ENCODE assay signal across 9 cellular contexts in the genomic region with DNA sequence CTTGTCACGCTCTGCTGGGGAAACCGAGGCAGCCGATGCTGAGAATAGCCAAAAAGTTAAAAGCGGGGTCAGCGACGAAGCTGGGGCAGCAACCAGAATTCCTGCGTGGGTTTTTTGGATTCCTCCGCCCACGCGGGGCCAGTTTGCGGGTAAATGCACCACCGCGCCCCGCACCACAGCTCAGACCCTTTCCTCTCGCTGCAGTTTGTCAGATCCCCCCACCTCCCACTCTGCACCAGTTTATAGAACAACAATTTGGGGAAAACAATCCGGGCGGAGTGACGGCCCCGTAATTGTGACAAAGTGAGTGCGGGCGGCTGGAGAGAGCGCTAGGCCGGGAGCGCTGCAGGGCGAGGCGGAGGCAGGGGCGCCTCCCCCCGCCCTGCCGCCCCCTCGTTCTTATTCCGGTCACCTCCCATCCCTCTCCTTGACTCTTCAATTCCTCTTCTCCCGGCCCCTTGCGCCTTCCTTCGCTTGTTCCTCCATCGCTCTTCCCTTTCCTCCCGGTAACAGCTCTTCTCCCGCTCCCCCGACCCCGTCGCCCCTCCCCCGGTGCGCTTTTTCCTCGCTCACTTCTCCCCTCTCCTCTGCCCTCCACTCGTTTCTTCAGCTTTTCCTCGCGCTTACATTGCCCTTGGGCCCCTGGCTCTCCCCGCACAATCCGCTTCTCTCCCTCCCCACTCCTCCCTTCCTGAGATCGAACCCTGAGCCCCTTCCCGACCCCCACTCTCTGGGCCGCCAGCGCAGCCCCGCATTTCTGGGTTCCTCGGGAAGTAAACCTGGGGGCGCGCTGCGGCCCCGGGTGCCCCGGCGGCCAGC. TPM values are rescaled to one million over a fixed set of nuclear protein-coding genes. Genes with fewer than 3 reads are reported as not detected.
DNase-seq lines count a peak whose midpoint lies in the region; ATAC-seq, FAIRE-seq and TF ChIP-seq lines count a peak whose summit lies in the region.
"Had no signal": no experiment of that assay in that cellular context is flagged by ENCODE, and none has a peak within 500 bp of the region (broad histone marks: within the 10 kb centered on the region; RNA-seq: fewer than 3 reads in every experiment).

No MANE protein-coding gene starts in this region.

- FAIRE-seq in keratinocyte (lab: Jason Lieb, UNC) (no peak), kidney (lab: Jason Lieb, UNC) (no peak)
- FAIRE-seq: frontal cortex had no signal

- CTCF ChIA-PET in activated CD8-positive, alpha-beta memory T cell treated with anti-CD3 and anti-CD28 coated beads, Interleukin-2, amount 10 ng/mL, durations not matched to agents 7 days and 5 days (lab: Charles Lee), result interaction anchor here (1.0 to 5.2 kb wide), 19 partner anchors 9 to 279 kb away, joined by 3 to 92 read pairs (median 11); partner anchors contain the start of genes C1QL4, PRPH, SPATS2 and TROAP

- H3K9me3 Mint-ChIP-seq in activated CD8-positive, alpha-beta memory T cell treated with anti-CD3 and anti-CD28 coated beads, Interleukin-2, amount 10 ng/mL, durations not matched to agents 7 days and 5 days (ENCODE audit: low read depth), result no peaks in the 10 kb centered on the region

- no peak overlapping the region for H3K27ac Mint-ChIP-seq in activated CD8-positive, alpha-beta memory T cell treated with anti-CD3 and anti-CD28 coated beads, Interleukin-2, amount 10 ng/mL, durations not matched to agents 7 days and 5 days

- peak overlapping the region in 2 of 3 experiments; percentile 41 to 54 for H3K4me3 ChIP-seq in keratinocyte (ENCODE audit: control insufficient read depth in 2 of 3, extremely low read depth in 1 of 3, insufficient read depth in 2 of 3, low read depth in 1 of 3, low read length in 3 of 3)
- peak overlapping the region in 4 of 5 donors; percentile 36 to 59 (median 46) for H3K4me3 ChIP-seq in subcutaneous abdominal adipose tissue (ENCODE audit: low read depth in 1 of 5, low read length in 5 of 5)
- peak overlapping the region in 1 of 2 donors; percentile 45 for H3K4me3 ChIP-seq in kidney (ENCODE audit: low read length in 2 of 2)

- no peaks in the 10 kb centered on the region for H3K9me1 ChIP-seq in keratinocyte (ENCODE audit: control insufficient read depth, extremely low read depth, insufficient read depth, low read length)

- peak overlapping the region; percentile 63 for H3K4me2 ChIP-seq in keratinocyte (ENCODE audit: control insufficient read depth, extremely low read depth, insufficient read depth, low read depth, low read length)

- H3K27ac ChIP-seq in VCaP (peak overlapping the region; percentile 58), keratinocyte (ENCODE audit: control insufficient read depth, insufficient read depth, low read length) (no peak overlapping the region), subcutaneous abdominal adipose tissue (ENCODE audit: low read depth, low read length) (no peak overlapping the region), kidney (ENCODE audit: low read depth in 2 of 2, low read length in 2 of 2) (no peak overlapping the region)

- no peaks in the 10 kb centered on the region for H4K20me1 ChIP-seq in keratinocyte (ENCODE audit: control insufficient read depth, extremely low read depth, insufficient read depth, low read length)

- no peak for ATAC-seq in activated CD8-positive, alpha-beta memory T cell treated with anti-CD3 and anti-CD28 coated beads, Interleukin-2, amount 10 ng/mL, durations not matched to agents 7 days and 5 days
- no peak for ATAC-seq in HG03196 (IDR thresholded peaks at IDR 0.05; ENCODE audit: unreplicated experiment)

- intact Hi-C loops in kidney (cut with DNase I), result no loop called here

- H3K9ac ChIP-seq in keratinocyte (ENCODE audit: control insufficient read depth, extremely low read depth, insufficient read depth, low read length) (peak overlapping the region; percentile 26), subcutaneous abdominal adipose tissue (ENCODE audit: low read length in 5 of 5) (peak overlapping the region in 2 of 5 donors; percentile 1 to 30), kidney (ENCODE audit: low read length in 2 of 2) (no peak overlapping the region)

- H3K79me2 ChIP-seq in keratinocyte (ENCODE audit: control insufficient read depth, insufficient read depth, low read length), result no peaks in the 10 kb centered on the region

- no peak for DNase-seq in activated CD8-positive, alpha-beta memory T cell treated with anti-CD3 and anti-CD28 coated beads, Interleukin-2, amount 10 ng/mL, durations not matched to agents 7 days and 5 days
- no peak for DNase-seq in activated CD8-positive, alpha-beta memory T cell treated with anti-CD3 and anti-CD28 coated beads, Interleukin-2, amount 50 U/mL, for 4 hours
- DNase-seq in keratinocyte (ENCODE audit: low read depth, low spot score) (no peak), ecto neural progenitor cell (ENCODE audit: low spot score) (no peak), kidney (no peak)

- peak overlapping the region; percentile 42 for H2AFZ ChIP-seq in keratinocyte (ENCODE audit: control insufficient read depth, low read length)

- dilution Hi-C loops in keratinocyte (cut with MboI; ENCODE audit: extremely low pct_ligation_motif_present, low sequenced_read_pairs), result no loop called here

- H3K9me3 ChIP-seq in keratinocyte (ENCODE audit: control insufficient read depth, low read depth, low read length), result no peaks in the 10 kb centered on the region
- H3K9me3 ChIP-seq in subcutaneous abdominal adipose tissue (ENCODE audit: control insufficient read depth in 5 of 5, low read length in 5 of 5), result no peaks in the 10 kb centered on the region
- no peaks in the 10 kb centered on the region for H3K9me3 ChIP-seq in kidney (ENCODE audit: control insufficient read depth in 1 of 2, low read length in 2 of 2)

- H3K4me3 Mint-ChIP-seq in activated CD8-positive, alpha-beta memory T cell treated with anti-CD3 and anti-CD28 coated beads, Interleukin-2, amount 10 ng/mL, durations not matched to agents 7 days and 5 days, result peak overlapping the region; percentile 20

- H3K36me3 ChIP-seq in keratinocyte (ENCODE audit: control insufficient read depth in 2 of 2, extremely low read depth in 1 of 2, insufficient read depth in 2 of 2, low read length in 2 of 2), result no peaks in the 10 kb centered on the region
- no peaks in the 10 kb centered on the region for H3K36me3 ChIP-seq in subcutaneous abdominal adipose tissue (ENCODE audit: control insufficient read depth in 5 of 5, insufficient read depth in 5 of 5, low read length in 5 of 5)
- H3K36me3 ChIP-seq in kidney (ENCODE audit: control insufficient read depth in 1 of 2, insufficient read depth in 2 of 2, low read length in 2 of 2), result no peaks in the 10 kb centered on the region

- peaks cover 24% of the 10 kb centered on the region for H3K4me1 ChIP-seq in keratinocyte (ENCODE audit: control insufficient read depth, extremely low read depth, insufficient read depth, low read length)
- peaks cover 2 to 51% (median 48%) of the 10 kb centered on the region in 5 donors for H3K4me1 ChIP-seq in subcutaneous abdominal adipose tissue (ENCODE audit: control insufficient read depth in 5 of 5, insufficient read depth in 5 of 5, low read length in 5 of 5)
- H3K4me1 ChIP-seq in kidney (ENCODE audit: control insufficient read depth in 1 of 2, insufficient read depth in 1 of 2, low read depth in 1 of 2, low read length in 2 of 2), result peaks cover 25 to 38% of the 10 kb centered on the region in 2 donors

- no peaks in the 10 kb centered on the region for H3K36me3 Mint-ChIP-seq in activated CD8-positive, alpha-beta memory T cell treated with anti-CD3 and anti-CD28 coated beads, Interleukin-2, amount 10 ng/mL, durations not matched to agents 7 days and 5 days

- peaks cover 31% of the 10 kb centered on the region for H3K4me1 Mint-ChIP-seq in activated CD8-positive, alpha-beta memory T cell treated with anti-CD3 and anti-CD28 coated beads, Interleukin-2, amount 10 ng/mL, durations not matched to agents 7 days and 5 days

- TF ChIP-seq CTCF in VCaP (conservative IDR thresholded peaks at IDR 0.05) (no peak), keratinocyte (optimal IDR thresholded peaks at IDR 0.05 in 1 of 3, IDR thresholded peaks at IDR 0.05 in 1 of 3, conservative IDR thresholded peaks at IDR 0.05 in 1 of 3; ENCODE audit: extremely low read depth in 1 of 3, insufficient read depth in 2 of 3, low read length in 3 of 3) (no peak), kidney (IDR thresholded peaks at IDR 0.05; ENCODE audit: borderline replicate concordance, extremely low read depth, insufficient read depth) (no peak)

- peaks cover 81% of the 10 kb centered on the region for H3K27me3 ChIP-seq in keratinocyte (ENCODE audit: control insufficient read depth, extremely low read depth, insufficient read depth, low read length)
- peaks cover 41 to 75% (median 56%) of the 10 kb centered on the region in 5 donors for H3K27me3 ChIP-seq in subcutaneous abdominal adipose tissue (ENCODE audit: control insufficient read depth in 5 of 5, insufficient read depth in 4 of 5, low read length in 5 of 5)

- peaks cover 79% of the 10 kb centered on the region for H3K27me3 Mint-ChIP-seq in activated CD8-positive, alpha-beta memory T cell treated with anti-CD3 and anti-CD28 coated beads, Interleukin-2, amount 10 ng/mL, durations not matched to agents 7 days and 5 days

RNA-seq across cellular contexts. Expression of gene DNAJC22, which starts 0.6 kb away (rescaled TPM):
- total RNA-seq in activated CD8-positive, alpha-beta memory T cell treated with anti-CD3 and anti-CD28 coated beads, Interleukin-2, amount 10 ng/mL, durations not matched to agents 7 days and 5 days, result under 1 TPM in 1 of 2 experiments, not detected in 1; 0.05 TPM
- polyA plus RNA-seq in keratinocyte (0.03 to 0.04 TPM in 2 of 3 replicates, not detected in the other), kidney (ENCODE audit: insufficient read depth, low read depth, low replicate concordance) (15.1 TPM)
- polyA plus RNA-seq in keratinocyte (2011; ENCODE audit: low read depth), result not detected
- polyA plus RNA-seq in keratinocyte (2011; cell fraction: cytosol; rRNA removed), result not detected in 2 replicates
- not detected in 2 replicates for polyA plus RNA-seq in keratinocyte (2011; cell fraction: nucleus; rRNA removed)
- polyA plus RNA-seq in keratinocyte (2012; ENCODE audit: low replicate concordance), result 0.02 TPM in 1 of 2 replicates, not detected in the other
- polyA minus RNA-seq in keratinocyte, result not detected in 3 replicates
- polyA minus RNA-seq in keratinocyte (2011; cell fraction: cytosol; rRNA and poly(A)+ RNA removed), result not detected
- polyA minus RNA-seq in keratinocyte (2011; cell fraction: nucleus; rRNA and poly(A)+ RNA removed), result not detected in 2 replicates
- total RNA-seq in kidney, result 16.2 TPM

RNA-seq across cellular contexts. Expression of gene C1QL4, which starts 9.1 kb away (rescaled TPM):
- total RNA-seq in activated CD8-positive, alpha-beta memory T cell treated with anti-CD3 and anti-CD28 coated beads, Interleukin-2, amount 10 ng/mL, durations not matched to agents 7 days and 5 days, result not detected
- polyA plus RNA-seq in keratinocyte, result 0.07 to 0.10 TPM (median 0.09 TPM) in 3 replicates
- polyA plus RNA-seq in keratinocyte (2011; ENCODE audit: low read depth), result not detected
- 0.08 TPM in 1 of 2 replicates, not detected in the other for polyA plus RNA-seq in keratinocyte (2011; cell fraction: cytosol; rRNA removed)
- 0.10 and 0.12 TPM in 2 replicates for polyA plus RNA-seq in keratinocyte (2011; cell fraction: nucleus; rRNA removed)
- polyA plus RNA-seq in keratinocyte (2012; ENCODE audit: low replicate concordance), result 0.38 TPM in 1 of 2 replicates, not detected in the other
- polyA minus RNA-seq in keratinocyte, result not detected in 3 replicates
- not detected for polyA minus RNA-seq in keratinocyte (2011; cell fraction: cytosol; rRNA and poly(A)+ RNA removed)
- polyA minus RNA-seq in keratinocyte (2011; cell fraction: nucleus; rRNA and poly(A)+ RNA removed), result not detected in 2 replicates
- total RNA-seq in kidney, result 1.0 TPM
- not detected for polyA plus RNA-seq in kidney (ENCODE audit: insufficient read depth, low read depth, low replicate concordance)

RNA-seq across cellular contexts. Expression of gene SPATS2, which starts 21.2 kb away (rescaled TPM):
- total RNA-seq in activated CD8-positive, alpha-beta memory T cell treated with anti-CD3 and anti-CD28 coated beads, Interleukin-2, amount 10 ng/mL, durations not matched to agents 7 days and 5 days, result 10 to 100 TPM; 11.3 to 18.1 TPM
- 46.2 to 51.3 TPM (median 47.9 TPM) in 3 replicates for polyA plus RNA-seq in keratinocyte
- 26.2 TPM for polyA plus RNA-seq in keratinocyte (2011; ENCODE audit: low read depth)
- polyA plus RNA-seq in keratinocyte (2011; cell fraction: cytosol; rRNA removed), result 46.1 and 75.1 TPM in 2 replicates
- 54.4 and 55.0 TPM in 2 replicates for polyA plus RNA-seq in keratinocyte (2011; cell fraction: nucleus; rRNA removed)
- 13.2 and 32.0 TPM in 2 replicates for polyA plus RNA-seq in keratinocyte (2012; ENCODE audit: low replicate concordance)
- polyA minus RNA-seq in keratinocyte, result 45.5 to 79.7 TPM (median 46.4 TPM) in 3 replicates
- polyA minus RNA-seq in keratinocyte (2011; cell fraction: cytosol; rRNA and poly(A)+ RNA removed), result 50.5 TPM
- 39.5 and 62.9 TPM in 2 replicates for polyA minus RNA-seq in keratinocyte (2011; cell fraction: nucleus; rRNA and poly(A)+ RNA removed)
- total RNA-seq in kidney, result 23.7 TPM
- 10.0 TPM for polyA plus RNA-seq in kidney (ENCODE audit: insufficient read depth, low read depth, low replicate concordance)

RNA-seq across cellular contexts. Expression of gene TROAP, which starts 23.0 kb away (rescaled TPM):
- 100 to 1,000 TPM in 1 of 2 experiments, 10 to 100 TPM in 1; 89.5 to 107 TPM for total RNA-seq in activated CD8-positive, alpha-beta memory T cell treated with anti-CD3 and anti-CD28 coated beads, Interleukin-2, amount 10 ng/mL, durations not matched to agents 7 days and 5 days
- polyA plus RNA-seq in keratinocyte (1.7 to 14.1 TPM (median 12.7 TPM) in 3 replicates), kidney (ENCODE audit: insufficient read depth, low read depth, low replicate concordance) (1.5 TPM)
- not detected for polyA plus RNA-seq in keratinocyte (2011; ENCODE audit: low read depth)
- polyA plus RNA-seq in keratinocyte (2011; cell fraction: cytosol; rRNA removed), result 3.6 and 4.6 TPM in 2 replicates
- 5.6 and 6.0 TPM in 2 replicates for polyA plus RNA-seq in keratinocyte (2011; cell fraction: nucleus; rRNA removed)
- polyA plus RNA-seq in keratinocyte (2012; ENCODE audit: low replicate concordance), result 0.21 and 13.6 TPM in 2 replicates
- polyA minus RNA-seq in keratinocyte, result 1.7 to 20.5 TPM (median 5.5 TPM) in 3 replicates
- polyA minus RNA-seq in keratinocyte (2011; cell fraction: cytosol; rRNA and poly(A)+ RNA removed), result 4.0 TPM
- 1.8 and 4.6 TPM in 2 replicates for polyA minus RNA-seq in keratinocyte (2011; cell fraction: nucleus; rRNA and poly(A)+ RNA removed)
- 1.0 TPM for total RNA-seq in kidney

RNA-seq across cellular contexts. Expression of gene PRPH, which starts 51.1 kb away (rescaled TPM):
- total RNA-seq in activated CD8-positive, alpha-beta memory T cell treated with anti-CD3 and anti-CD28 coated beads, Interleukin-2, amount 10 ng/mL, durations not matched to agents 7 days and 5 days, result under 1 TPM; 0.26 to 0.35 TPM
- 0.05 to 0.11 TPM (median 0.08 TPM) in 3 replicates for polyA plus RNA-seq in keratinocyte
- polyA plus RNA-seq in keratinocyte (2011; ENCODE audit: low read depth), result not detected
- not detected in 2 replicates for polyA plus RNA-seq in keratinocyte (2011; cell fraction: cytosol; rRNA removed)
- polyA plus RNA-seq in keratinocyte (2011; cell fraction: nucleus; rRNA removed), result 0.10 TPM in 1 of 2 replicates, not detected in the other
- polyA plus RNA-seq in keratinocyte (2012; ENCODE audit: low replicate concordance), result not detected in 2 replicates
- not detected in 3 replicates for polyA minus RNA-seq in keratinocyte
- polyA minus RNA-seq in keratinocyte (2011; cell fraction: cytosol; rRNA and poly(A)+ RNA removed), result not detected
- polyA minus RNA-seq in keratinocyte (2011; cell fraction: nucleus; rRNA and poly(A)+ RNA removed), result not detected in 2 replicates
- 2.7 TPM for total RNA-seq in kidney
- polyA plus RNA-seq in kidney (ENCODE audit: insufficient read depth, low read depth, low replicate concordance), result 0.71 TPM

Comparison
In these comparisons a context has a peak if more than half of its experiments do, and no peak if none do; other contexts are left out.
1. RNA of gene DNAJC22, which starts 0.6 kb away (total RNA-seq): 16.2 TPM in kidney (single experiment); 0.05 TPM in activated CD8-positive, alpha-beta memory T cell treated with anti-CD3 and anti-CD28 coated beads, Interleukin-2, amount 10 ng/mL, durations not matched to agents 7 days and 5 days; every median in the first group is over 10 times any median in the second.